In the genomic region with DNA sequence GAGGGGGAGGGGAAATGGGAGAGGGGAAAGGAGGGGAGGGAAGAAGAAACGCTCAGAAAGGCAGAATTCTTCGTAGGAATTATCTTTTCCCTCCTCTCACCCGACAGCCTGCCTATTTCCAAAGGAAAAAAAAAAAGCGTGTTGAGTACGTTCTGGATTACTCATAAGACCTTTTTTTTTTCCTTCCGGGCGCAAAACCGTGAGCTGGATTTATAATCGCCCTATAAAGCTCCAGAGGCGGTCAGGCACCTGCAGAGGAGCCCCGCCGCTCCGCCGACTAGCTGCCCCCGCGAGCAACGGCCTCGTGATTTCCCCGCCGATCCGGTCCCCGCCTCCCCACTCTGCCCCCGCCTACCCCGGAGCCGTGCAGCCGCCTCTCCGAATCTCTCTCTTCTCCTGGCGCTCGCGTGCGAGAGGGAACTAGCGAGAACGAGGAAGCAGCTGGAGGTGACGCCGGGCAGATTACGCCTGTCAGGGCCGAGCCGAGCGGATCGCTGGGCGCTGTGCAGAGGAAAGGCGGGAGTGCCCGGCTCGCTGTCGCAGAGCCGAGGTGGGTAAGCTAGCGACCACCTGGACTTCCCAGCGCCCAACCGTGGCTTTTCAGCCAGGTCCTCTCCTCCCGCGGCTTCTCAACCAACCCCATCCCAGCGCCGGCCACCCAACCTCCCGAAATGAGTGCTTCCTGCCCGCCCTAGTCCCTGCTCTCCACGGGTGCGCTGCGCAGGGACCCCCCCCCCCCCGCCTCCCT, we compare ENCODE assay signal across 1 cellular context.
A peak's percentile ranks its signal among the peaks of the same experiment; 100 is the strongest.
TF ChIP-seq lines count a peak whose summit lies in the region.

A gene (plus strand): TSS at position 389 of the 748 bp plus-strand sequence. CDS start 1,705 bp downstream, outside the sequence.

TF ChIP-seq in HEK293, 187 proteins besides CTCF, POLR2A, EP300 and RAD21 (continued from another document and continues in another):
- peak; percentile 58 for TF ChIP-seq SP2 (tag by site-specific recombination; IDR thresholded peaks at IDR 0.05)
- no peak for TF ChIP-seq ZBTB7A (tag by site-specific recombination; IDR thresholded peaks at IDR 0.05; ENCODE audit: low read depth)
- TF ChIP-seq, protein P1, sequence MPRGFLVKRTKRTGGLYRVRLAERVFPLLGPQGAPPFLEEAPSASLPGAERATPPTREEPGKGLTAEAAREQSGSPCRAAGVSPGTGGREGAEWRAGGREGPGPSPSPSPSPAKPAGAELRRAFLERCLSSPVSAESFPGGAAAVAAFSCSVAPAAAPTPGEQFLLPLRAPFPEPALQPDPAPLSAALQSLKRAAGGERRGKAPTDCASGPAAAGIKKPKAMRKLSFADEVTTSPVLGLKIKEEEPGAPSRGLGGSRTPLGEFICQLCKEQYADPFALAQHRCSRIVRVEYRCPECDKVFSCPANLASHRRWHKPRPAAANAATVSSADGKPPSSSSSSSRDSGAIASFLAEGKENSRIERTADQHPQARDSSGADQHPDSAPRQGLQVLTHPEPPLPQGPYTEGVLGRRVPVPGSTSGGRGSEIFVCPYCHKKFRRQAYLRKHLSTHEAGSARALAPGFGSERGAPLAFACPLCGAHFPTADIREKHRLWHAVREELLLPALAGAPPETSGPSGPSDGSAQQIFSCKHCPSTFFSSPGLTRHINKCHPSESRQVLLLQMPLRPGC (tag by site-specific recombination; IDR thresholded peaks at IDR 0.05) = no peak
- TF ChIP-seq REPIN1 (tag by site-specific recombination; IDR thresholded peaks at IDR 0.05; ENCODE audit: low read depth) = no peak
- no peak for TF ChIP-seq PRDM1 (tag by site-specific recombination; IDR thresholded peaks at IDR 0.05)
- TF ChIP-seq ZNF561 (tag by site-specific recombination; IDR thresholded peaks at IDR 0.05; ENCODE audit: borderline replicate concordance) = no peak
- no peak for TF ChIP-seq ZNF658 (tag by site-specific recombination; IDR thresholded peaks at IDR 0.05)
- TF ChIP-seq ZNF266 (tag by site-specific recombination; IDR thresholded peaks at IDR 0.05; ENCODE audit: low read depth) = no peak
- peak; percentile 24; the same call in 1 of the 2 replicates for TF ChIP-seq ZNF843 (tag by site-specific recombination; IDR thresholded peaks at IDR 0.05)
- no peak for TF ChIP-seq ZNF837 (tag by site-specific recombination; IDR thresholded peaks at IDR 0.05)
- no peak for TF ChIP-seq ZNF548 (tag by site-specific recombination; IDR thresholded peaks at IDR 0.05)
- TF ChIP-seq ZNF341 (tag by site-specific recombination; IDR thresholded peaks at IDR 0.05; ENCODE audit: low read depth) = peak; percentile 93
- peak; percentile 55 for TF ChIP-seq GLIS1 (tag by site-specific recombination; IDR thresholded peaks at IDR 0.05)
- TF ChIP-seq ZNF560 (tag by site-specific recombination; IDR thresholded peaks at IDR 0.05; ENCODE audit: borderline replicate concordance) = no peak
- TF ChIP-seq BCL11A (tag by site-specific recombination; IDR thresholded peaks at IDR 0.05; ENCODE audit: low read depth) = no peak
- TF ChIP-seq, protein P2, sequence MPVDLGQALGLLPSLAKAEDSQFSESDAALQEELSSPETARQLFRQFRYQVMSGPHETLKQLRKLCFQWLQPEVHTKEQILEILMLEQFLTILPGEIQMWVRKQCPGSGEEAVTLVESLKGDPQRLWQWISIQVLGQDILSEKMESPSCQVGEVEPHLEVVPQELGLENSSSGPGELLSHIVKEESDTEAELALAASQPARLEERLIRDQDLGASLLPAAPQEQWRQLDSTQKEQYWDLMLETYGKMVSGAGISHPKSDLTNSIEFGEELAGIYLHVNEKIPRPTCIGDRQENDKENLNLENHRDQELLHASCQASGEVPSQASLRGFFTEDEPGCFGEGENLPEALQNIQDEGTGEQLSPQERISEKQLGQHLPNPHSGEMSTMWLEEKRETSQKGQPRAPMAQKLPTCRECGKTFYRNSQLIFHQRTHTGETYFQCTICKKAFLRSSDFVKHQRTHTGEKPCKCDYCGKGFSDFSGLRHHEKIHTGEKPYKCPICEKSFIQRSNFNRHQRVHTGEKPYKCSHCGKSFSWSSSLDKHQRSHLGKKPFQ (tag by site-specific recombination; IDR thresholded peaks at IDR 0.05) = no peak
- TF ChIP-seq, protein P3, sequence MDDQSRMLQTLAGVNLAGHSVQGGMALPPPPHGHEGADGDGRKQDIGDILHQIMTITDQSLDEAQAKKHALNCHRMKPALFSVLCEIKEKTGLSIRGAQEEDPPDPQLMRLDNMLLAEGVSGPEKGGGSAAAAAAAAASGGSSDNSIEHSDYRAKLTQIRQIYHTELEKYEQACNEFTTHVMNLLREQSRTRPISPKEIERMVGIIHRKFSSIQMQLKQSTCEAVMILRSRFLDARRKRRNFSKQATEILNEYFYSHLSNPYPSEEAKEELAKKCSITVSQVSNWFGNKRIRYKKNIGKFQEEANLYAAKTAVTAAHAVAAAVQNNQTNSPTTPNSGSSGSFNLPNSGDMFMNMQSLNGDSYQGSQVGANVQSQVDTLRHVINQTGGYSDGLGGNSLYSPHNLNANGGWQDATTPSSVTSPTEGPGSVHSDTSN (CRISPR knock-in tag; IDR thresholded peaks at IDR 0.05) = 0 out of 2 replicates have a peak, but pooled peaks have one; percentile 37
- no peak for TF ChIP-seq HOXA7 (CRISPR knock-in tag; IDR thresholded peaks at IDR 0.05; ENCODE audit: borderline replicate concordance)
- peak; percentile 91 for TF ChIP-seq ZNF596 (tag by site-specific recombination; IDR thresholded peaks at IDR 0.05)
- no peak for TF ChIP-seq ZSCAN16 (tag by site-specific recombination; IDR thresholded peaks at IDR 0.05)
- TF ChIP-seq, protein P4, sequence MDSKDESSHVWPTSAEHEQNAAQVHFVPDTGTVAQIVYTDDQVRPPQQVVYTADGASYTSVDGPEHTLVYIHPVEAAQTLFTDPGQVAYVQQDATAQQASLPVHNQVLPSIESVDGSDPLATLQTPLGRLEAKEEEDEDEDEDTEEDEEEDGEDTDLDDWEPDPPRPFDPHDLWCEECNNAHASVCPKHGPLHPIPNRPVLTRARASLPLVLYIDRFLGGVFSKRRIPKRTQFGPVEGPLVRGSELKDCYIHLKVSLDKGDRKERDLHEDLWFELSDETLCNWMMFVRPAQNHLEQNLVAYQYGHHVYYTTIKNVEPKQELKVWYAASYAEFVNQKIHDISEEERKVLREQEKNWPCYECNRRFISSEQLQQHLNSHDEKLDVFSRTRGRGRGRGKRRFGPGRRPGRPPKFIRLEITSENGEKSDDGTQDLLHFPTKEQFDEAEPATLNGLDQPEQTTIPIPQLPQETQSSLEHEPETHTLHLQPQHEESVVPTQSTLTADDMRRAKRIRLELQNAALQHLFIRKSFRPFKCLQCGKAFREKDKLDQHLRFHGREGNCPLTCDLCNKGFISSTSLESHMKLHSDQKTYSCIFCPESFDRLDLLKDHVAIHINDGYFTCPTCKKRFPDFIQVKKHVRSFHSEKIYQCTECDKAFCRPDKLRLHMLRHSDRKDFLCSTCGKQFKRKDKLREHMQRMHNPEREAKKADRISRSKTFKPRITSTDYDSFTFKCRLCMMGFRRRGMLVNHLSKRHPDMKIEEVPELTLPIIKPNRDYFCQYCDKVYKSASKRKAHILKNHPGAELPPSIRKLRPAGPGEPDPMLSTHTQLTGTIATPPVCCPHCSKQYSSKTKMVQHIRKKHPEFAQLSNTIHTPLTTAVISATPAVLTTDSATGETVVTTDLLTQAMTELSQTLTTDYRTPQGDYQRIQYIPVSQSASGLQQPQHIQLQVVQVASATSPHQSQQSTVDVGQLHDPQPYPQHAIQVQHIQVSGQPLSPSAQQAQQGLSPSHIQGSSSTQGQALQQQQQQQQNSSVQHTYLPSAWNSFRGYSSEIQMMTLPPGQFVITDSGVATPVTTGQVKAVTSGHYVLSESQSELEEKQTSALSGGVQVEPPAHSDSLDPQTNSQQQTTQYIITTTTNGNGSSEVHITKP (tag by site-specific recombination; IDR thresholded peaks at IDR 0.05) = no peak; the same call in 1 of the 2 replicates
- no peak for TF ChIP-seq ZNF239 (tag by site-specific recombination; IDR thresholded peaks at IDR 0.05)
- no peak for TF ChIP-seq ZNF777 (tag by site-specific recombination; IDR thresholded peaks at IDR 0.05; ENCODE audit: borderline replicate concordance)
- TF ChIP-seq ZNF366 (tag by site-specific recombination; conservative IDR thresholded peaks at IDR 0.05) = peak; percentile 70
- TF ChIP-seq, protein P5, sequence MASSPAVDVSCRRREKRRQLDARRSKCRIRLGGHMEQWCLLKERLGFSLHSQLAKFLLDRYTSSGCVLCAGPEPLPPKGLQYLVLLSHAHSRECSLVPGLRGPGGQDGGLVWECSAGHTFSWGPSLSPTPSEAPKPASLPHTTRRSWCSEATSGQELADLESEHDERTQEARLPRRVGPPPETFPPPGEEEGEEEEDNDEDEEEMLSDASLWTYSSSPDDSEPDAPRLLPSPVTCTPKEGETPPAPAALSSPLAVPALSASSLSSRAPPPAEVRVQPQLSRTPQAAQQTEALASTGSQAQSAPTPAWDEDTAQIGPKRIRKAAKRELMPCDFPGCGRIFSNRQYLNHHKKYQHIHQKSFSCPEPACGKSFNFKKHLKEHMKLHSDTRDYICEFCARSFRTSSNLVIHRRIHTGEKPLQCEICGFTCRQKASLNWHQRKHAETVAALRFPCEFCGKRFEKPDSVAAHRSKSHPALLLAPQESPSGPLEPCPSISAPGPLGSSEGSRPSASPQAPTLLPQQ (tag by site-specific recombination; IDR thresholded peaks at IDR 0.05) = no peak
- TF ChIP-seq HOXC10 (CRISPR knock-in tag; IDR thresholded peaks at IDR 0.05) = no peak
- TF ChIP-seq ZNF114 (tag by site-specific recombination; IDR thresholded peaks at IDR 0.05) = no peak
- TF ChIP-seq, protein P6, sequence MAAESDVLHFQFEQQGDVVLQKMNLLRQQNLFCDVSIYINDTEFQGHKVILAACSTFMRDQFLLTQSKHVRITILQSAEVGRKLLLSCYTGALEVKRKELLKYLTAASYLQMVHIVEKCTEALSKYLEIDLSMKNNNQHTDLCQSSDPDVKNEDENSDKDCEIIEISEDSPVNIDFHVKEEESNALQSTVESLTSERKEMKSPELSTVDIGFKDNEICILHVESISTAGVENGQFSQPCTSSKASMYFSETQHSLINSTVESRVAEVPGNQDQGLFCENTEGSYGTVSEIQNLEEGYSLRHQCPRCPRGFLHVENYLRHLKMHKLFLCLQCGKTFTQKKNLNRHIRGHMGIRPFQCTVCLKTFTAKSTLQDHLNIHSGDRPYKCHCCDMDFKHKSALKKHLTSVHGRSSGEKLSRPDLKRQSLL (tag by site-specific recombination; IDR thresholded peaks at IDR 0.05) = no peak
- TF ChIP-seq KLF8 (tag by site-specific recombination; IDR thresholded peaks at IDR 0.05) = no peak
- TF ChIP-seq ZNF529 (tag by site-specific recombination; IDR thresholded peaks at IDR 0.05; ENCODE audit: insufficient replicate concordance) = no peak
- peak; percentile 65 for TF ChIP-seq ZFHX2 (tag by site-specific recombination; conservative IDR thresholded peaks at IDR 0.05)
- no peak for TF ChIP-seq YY1 (tag by site-specific recombination; IDR thresholded peaks at IDR 0.05)
- TF ChIP-seq ZNF202 (tag by site-specific recombination; IDR thresholded peaks at IDR 0.05; ENCODE audit: borderline replicate concordance) = no peak
- TF ChIP-seq SP3 (tag by site-specific recombination; IDR thresholded peaks at IDR 0.05) = peak; percentile 45; the same call in 1 of the 2 replicates
- peak; percentile 64 for TF ChIP-seq ZNF335 (tag by site-specific recombination; conservative IDR thresholded peaks at IDR 0.05)
- TF ChIP-seq ZNF157 (tag by site-specific recombination; IDR thresholded peaks at IDR 0.05) = no peak
- no peak for TF ChIP-seq ZNF416 (tag by site-specific recombination; IDR thresholded peaks at IDR 0.05)
- TF ChIP-seq, protein P7, sequence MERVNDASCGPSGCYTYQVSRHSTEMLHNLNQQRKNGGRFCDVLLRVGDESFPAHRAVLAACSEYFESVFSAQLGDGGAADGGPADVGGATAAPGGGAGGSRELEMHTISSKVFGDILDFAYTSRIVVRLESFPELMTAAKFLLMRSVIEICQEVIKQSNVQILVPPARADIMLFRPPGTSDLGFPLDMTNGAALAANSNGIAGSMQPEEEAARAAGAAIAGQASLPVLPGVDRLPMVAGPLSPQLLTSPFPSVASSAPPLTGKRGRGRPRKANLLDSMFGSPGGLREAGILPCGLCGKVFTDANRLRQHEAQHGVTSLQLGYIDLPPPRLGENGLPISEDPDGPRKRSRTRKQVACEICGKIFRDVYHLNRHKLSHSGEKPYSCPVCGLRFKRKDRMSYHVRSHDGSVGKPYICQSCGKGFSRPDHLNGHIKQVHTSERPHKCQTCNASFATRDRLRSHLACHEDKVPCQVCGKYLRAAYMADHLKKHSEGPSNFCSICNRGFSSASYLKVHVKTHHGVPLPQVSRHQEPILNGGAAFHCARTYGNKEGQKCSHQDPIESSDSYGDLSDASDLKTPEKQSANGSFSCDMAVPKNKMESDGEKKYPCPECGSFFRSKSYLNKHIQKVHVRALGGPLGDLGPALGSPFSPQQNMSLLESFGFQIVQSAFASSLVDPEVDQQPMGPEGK (tag by site-specific recombination; IDR thresholded peaks at IDR 0.05) = peak; percentile 78
- TF ChIP-seq, protein P8, sequence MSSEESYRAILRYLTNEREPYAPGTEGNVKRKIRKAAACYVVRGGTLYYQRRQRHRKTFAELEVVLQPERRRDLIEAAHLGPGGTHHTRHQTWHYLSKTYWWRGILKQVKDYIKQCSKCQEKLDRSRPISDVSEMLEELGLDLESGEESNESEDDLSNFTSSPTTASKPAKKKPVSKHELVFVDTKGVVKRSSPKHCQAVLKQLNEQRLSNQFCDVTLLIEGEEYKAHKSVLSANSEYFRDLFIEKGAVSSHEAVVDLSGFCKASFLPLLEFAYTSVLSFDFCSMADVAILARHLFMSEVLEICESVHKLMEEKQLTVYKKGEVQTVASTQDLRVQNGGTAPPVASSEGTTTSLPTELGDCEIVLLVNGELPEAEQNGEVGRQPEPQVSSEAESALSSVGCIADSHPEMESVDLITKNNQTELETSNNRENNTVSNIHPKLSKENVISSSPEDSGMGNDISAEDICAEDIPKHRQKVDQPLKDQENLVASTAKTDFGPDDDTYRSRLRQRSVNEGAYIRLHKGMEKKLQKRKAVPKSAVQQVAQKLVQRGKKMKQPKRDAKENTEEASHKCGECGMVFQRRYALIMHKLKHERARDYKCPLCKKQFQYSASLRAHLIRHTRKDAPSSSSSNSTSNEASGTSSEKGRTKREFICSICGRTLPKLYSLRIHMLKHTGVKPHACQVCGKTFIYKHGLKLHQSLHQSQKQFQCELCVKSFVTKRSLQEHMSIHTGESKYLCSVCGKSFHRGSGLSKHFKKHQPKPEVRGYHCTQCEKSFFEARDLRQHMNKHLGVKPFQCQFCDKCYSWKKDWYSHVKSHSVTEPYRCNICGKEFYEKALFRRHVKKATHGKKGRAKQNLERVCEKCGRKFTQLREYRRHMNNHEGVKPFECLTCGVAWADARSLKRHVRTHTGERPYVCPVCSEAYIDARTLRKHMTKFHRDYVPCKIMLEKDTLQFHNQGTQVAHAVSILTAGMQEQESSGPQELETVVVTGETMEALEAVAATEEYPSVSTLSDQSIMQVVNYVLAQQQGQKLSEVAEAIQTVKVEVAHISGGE (tag by site-specific recombination; conservative IDR thresholded peaks at IDR 0.05; ENCODE audit: low read depth) = 0 out of 2 replicates have a peak, but pooled peaks have one; percentile 27
- TF ChIP-seq, protein P9, sequence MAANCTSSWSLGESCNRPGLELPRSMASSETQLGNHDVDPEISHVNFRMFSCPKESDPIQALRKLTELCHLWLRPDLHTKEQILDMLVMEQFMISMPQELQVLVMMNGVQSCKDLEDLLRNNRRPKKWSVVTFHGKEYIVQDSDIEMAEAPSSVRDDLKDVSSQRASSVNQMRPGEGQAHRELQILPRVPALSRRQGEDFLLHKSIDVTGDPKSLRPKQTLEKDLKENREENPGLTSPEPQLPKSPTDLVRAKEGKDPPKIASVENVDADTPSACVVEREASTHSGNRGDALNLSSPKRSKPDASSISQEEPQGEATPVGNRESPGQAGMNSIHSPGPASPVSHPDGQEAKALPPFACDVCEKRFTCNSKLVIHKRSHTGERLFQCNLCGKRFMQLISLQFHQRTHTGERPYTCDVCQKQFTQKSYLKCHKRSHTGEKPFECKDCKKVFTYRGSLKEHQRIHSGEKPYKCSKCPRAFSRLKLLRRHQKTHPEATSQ (tag by site-specific recombination; IDR thresholded peaks at IDR 0.05) = no peak
- TF ChIP-seq YY2 (tag by site-specific recombination; IDR thresholded peaks at IDR 0.05) = no peak
